In genomic region chr2:39851691-39852110, GRCh38 we compare ENCODE assay signal across 9 cellular contexts.
DNase-seq lines count a peak whose midpoint lies in the region; ATAC-seq, FAIRE-seq and TF ChIP-seq lines count a peak whose summit lies in the region.
"Had no signal": no experiment of that assay in that cellular context is flagged by ENCODE, and none has a peak within 500 bp of the region (broad histone marks: within the 10 kb centered on the region; RNA-seq: fewer than 3 reads in every experiment).

No MANE protein-coding gene starts in this region.

- DNase-seq in AG09319 (ENCODE audit: extremely low read depth, low read depth) (peak; percentile 48), GM19240 (ENCODE audit: insufficient read length, low spot score) (peak; percentile 4), GM12878 (ENCODE audit: low read depth, low spot score) (no peak), superior temporal gyrus (ENCODE audit: extremely low spot score) (peak; percentile 33), GM12892 (ENCODE audit: insufficient read length) (no peak)
- DNase-seq in CD8-positive, alpha-beta T cell: no peak
- no peak for DNase-seq in activated T-cell treated with anti-CD3 and anti-CD28 coated beads, Interleukin-2, amount 50 U/mL, for 4 hours

- no TSS peak for BruUV-seq in GM12878 (replicated peaks; lab: Mats Ljungman, UMichigan)

- H4K20me1 ChIP-seq in GM12878 (ENCODE audit: control insufficient read depth, insufficient read depth): no peaks in the 10 kb centered on the region

- H3K27ac ChIP-seq in GM12878 (ENCODE audit: control insufficient read depth, insufficient read depth): no peak overlapping the region
- H3K27ac ChIP-seq in CD8-positive, alpha-beta T cell (ENCODE audit: low read depth, low read length): no peak overlapping the region

- SMC1A ChIA-PET in GM12878 (lab: Charles Lee; ENCODE audit: uncharacterized antibody, unreplicated experiment): no interaction called here

- no peak overlapping the region for H2AFZ ChIP-seq in GM12878 (ENCODE audit: control insufficient read depth, low read depth, low read length)

- H3K27ac Mint-ChIP-seq in CD8-positive, alpha-beta T cell: no peak overlapping the region
- H3K27ac Mint-ChIP-seq: activated naive CD8-positive, alpha-beta T cell had no signal

- WGBS in GM12878 (ENCODE audit: insufficient coverage, insufficient replicate concordance, low lambda C conversion rate, missing lambda C conversion rate): 0% methylated on average over 2 of the region's 2 CpGs

- TF ChIP-seq RAD21 in GM12878 (IDR thresholded peaks at IDR 0.05; ENCODE audit: insufficient read depth, low read depth, low read length): 0 out of 2 replicates have a peak, but pooled peaks have one; percentile 3

- no peak; a peak in 1 of 4 replicates for TF ChIP-seq EP300 in GM12878 (IDR thresholded peaks at IDR 0.05; ENCODE audit: borderline replicate concordance in 1 of 2, control insufficient read depth in 1 of 2, low read depth in 2 of 2, low read length in 2 of 2)

- no peaks in the 10 kb centered on the region for H3K9me3 ChIP-seq in GM12878 (replicated peaks; ENCODE audit: control insufficient read depth, insufficient read depth, low read length)
- H3K9me3 ChIP-seq in CD8-positive, alpha-beta T cell (ENCODE audit: low read length): no peaks in the 10 kb centered on the region

- no peaks in the 10 kb centered on the region for H3K9me3 Mint-ChIP-seq in CD8-positive, alpha-beta T cell
- no peaks in the 10 kb centered on the region for H3K9me3 Mint-ChIP-seq in activated T-cell treated with anti-CD3 and anti-CD28 coated beads, Interleukin-2, amount 50 U/mL, for 4 hours

- H3K27me3 Mint-ChIP-seq in CD8-positive, alpha-beta T cell (ENCODE audit: low read depth): peaks cover 10% of the 10 kb centered on the region
- H3K27me3 Mint-ChIP-seq in activated T-cell treated with anti-CD3 and anti-CD28 coated beads, Interleukin-2, amount 50 U/mL, for 4 hours (ENCODE audit: low read depth): peaks cover 18% of the 10 kb centered on the region

- POLR2A ChIA-PET in GM12878 (lab: Charles Lee): interaction anchor here (0.6 kb wide), 1 partner anchor 1559 kb away, joined by 3 read pairs; no protein-coding TSS in a partner anchor
- POLR2A ChIA-PET in CD8-positive, alpha-beta T cell (lab: Charles Lee): no interaction called here

- RAD21 ChIA-PET in GM12878 (lab: Charles Lee; ENCODE audit: unreplicated experiment): interaction anchor here (0.8 kb wide), 1 partner anchor 14 kb away, joined by 3 read pairs; no protein-coding TSS in a partner anchor

- in situ Hi-C loops in GM12878 (cut with MboI): no loop called here

- peaks cover 10% of the 10 kb centered on the region for H3K4me1 Mint-ChIP-seq in CD8-positive, alpha-beta T cell (ENCODE audit: low read depth)
- peaks cover 1% of the 10 kb centered on the region for H3K4me1 Mint-ChIP-seq in activated T-cell treated with anti-CD3 and anti-CD28 coated beads, Interleukin-2, amount 50 U/mL, for 4 hours (ENCODE audit: low read depth)

- H3K36me3 ChIP-seq in GM12878 (ENCODE audit: control insufficient read depth in 2 of 2, insufficient read depth in 2 of 2, low read length in 1 of 2): no peaks in the 10 kb centered on the region
- no peaks in the 10 kb centered on the region for H3K36me3 ChIP-seq in CD8-positive, alpha-beta T cell (ENCODE audit: insufficient read depth, low read length)

- no peaks in the 10 kb centered on the region for H3K36me3 Mint-ChIP-seq in CD8-positive, alpha-beta T cell
- H3K36me3 Mint-ChIP-seq in activated T-cell treated with anti-CD3 and anti-CD28 coated beads, Interleukin-2, amount 50 U/mL, for 4 hours (ENCODE audit: insufficient read depth): no peaks in the 10 kb centered on the region
- H3K36me3 Mint-ChIP-seq: activated naive CD8-positive, alpha-beta T cell had no signal

- intact Hi-C loops in GM12878 (cut with micrococcal nuclease; ENCODE audit: unreplicated experiment): no loop called here
- intact Hi-C loops in CD8-positive, alpha-beta T cell (cut with DNase I, micrococcal nuclease): no loop called here

- TF ChIP-seq POLR2A in GM12878 (IDR thresholded peaks at IDR 0.05; ENCODE audit: low read depth, low read length) (no peak), GM12892 (IDR thresholded peaks at IDR 0.05; ENCODE audit: low read depth, low read length) (no peak)

- peak; percentile 81 for ATAC-seq in HG03159 (IDR thresholded peaks at IDR 0.05; ENCODE audit: unreplicated experiment)
- peak; percentile 55 for ATAC-seq in GM12878
- ATAC-seq in CD8-positive, alpha-beta T cell: no peak
- no peak for ATAC-seq in activated T-cell treated with anti-CD3 and anti-CD28 coated beads, Interleukin-2, amount 50 U/mL, for 4 hours

- H3K4me1 ChIP-seq in GM12878 (ENCODE audit: control insufficient read depth, insufficient read depth, low read length): peaks cover 8% of the 10 kb centered on the region
- no peaks in the 10 kb centered on the region for H3K4me1 ChIP-seq in CD8-positive, alpha-beta T cell (ENCODE audit: insufficient read depth, low read length)

- TF ChIP-seq CTCF in AG09319 (IDR thresholded peaks at IDR 0.05; ENCODE audit: low read depth, low read length) (peak; percentile 22), GM12878 (IDR thresholded peaks at IDR 0.05 in 2 of 3, conservative IDR thresholded peaks at IDR 0.05 in 1 of 3; ENCODE audit: control insufficient read depth in 2 of 3, extremely low read depth in 1 of 3, insufficient read depth in 1 of 3, low read depth in 3 of 3, low read length in 3 of 3) (no peak)
- no peak for TF ChIP-seq CTCF in CD8-positive, alpha-beta T cell (IDR thresholded peaks at IDR 0.05)

- no peaks in the 10 kb centered on the region for H3K27me3 ChIP-seq in GM12878 (replicated peaks in 1 of 2; ENCODE audit: control insufficient read depth in 2 of 2, insufficient read depth in 2 of 2, low read length in 1 of 2)
- no peaks in the 10 kb centered on the region for H3K27me3 ChIP-seq in CD8-positive, alpha-beta T cell (ENCODE audit: insufficient read depth, low read length)

- FAIRE-seq in GM12878 (lab: Jason Lieb, UNC): peak; percentile 49
- FAIRE-seq in GM12892 (lab: Jason Lieb, UNC): no peak

- no peak overlapping the region for H3K9ac ChIP-seq in GM12878 (ENCODE audit: control insufficient read depth, insufficient read depth, low read length)

- H3K4me3 Mint-ChIP-seq in CD8-positive, alpha-beta T cell: no peak overlapping the region
- H3K4me3 Mint-ChIP-seq in activated T-cell treated with anti-CD3 and anti-CD28 coated beads, Interleukin-2, amount 50 U/mL, for 4 hours: no peak overlapping the region
- H3K4me3 Mint-ChIP-seq: activated naive CD8-positive, alpha-beta T cell had no signal

- CTCF ChIA-PET in GM12878 (lab: Yijun Ruan, JAX): interaction anchor here (1.2 kb wide), 1 partner anchor 14 kb away, joined by 6 read pairs; no protein-coding TSS in a partner anchor
- CTCF ChIA-PET in CD8-positive, alpha-beta T cell (lab: Charles Lee): no interaction called here

- no peak overlapping the region; the same call in 1 of the 2 replicates for H3K4me2 ChIP-seq in GM12878 (ENCODE audit: control insufficient read depth, insufficient read depth)

- H3K79me2 ChIP-seq in GM12878 (ENCODE audit: control insufficient read depth, insufficient read depth, low read length): no peaks in the 10 kb centered on the region

- no peak overlapping the region for H3K4me3 ChIP-seq in GM12878
- no peak overlapping the region for H3K4me3 ChIP-seq in CD8-positive, alpha-beta T cell (ENCODE audit: low read depth, low read length)

TF ChIP-seq in GM12878, 131 proteins besides CTCF, POLR2A, EP300 and RAD21:
- no peak for TF ChIP-seq FOS (IDR thresholded peaks at IDR 0.05; ENCODE audit: borderline replicate concordance, extremely low read depth, insufficient read length)
- peak; percentile 50; the same call in 1 of the 2 replicates for TF ChIP-seq SPI1 (IDR thresholded peaks at IDR 0.05; ENCODE audit: borderline replicate concordance, insufficient read depth, low read depth, low read length)
- no peak for TF ChIP-seq RB1 (IDR thresholded peaks at IDR 0.05; ENCODE audit: borderline replicate concordance)
- 0 out of 2 replicates have a peak, but pooled peaks have one; percentile 59 for TF ChIP-seq TCF12 (IDR thresholded peaks at IDR 0.05; ENCODE audit: low read depth, low read length)
- peak; percentile 70 for TF ChIP-seq RUNX3 (IDR thresholded peaks at IDR 0.05; ENCODE audit: low read length)
- TF ChIP-seq SUZ12 (IDR thresholded peaks at IDR 0.05; ENCODE audit: unreplicated experiment): no peak
- no peak for TF ChIP-seq E4F1 (IDR thresholded peaks at IDR 0.05; ENCODE audit: borderline replicate concordance, partially characterized antibody)
- TF ChIP-seq TCF3 (IDR thresholded peaks at IDR 0.05; ENCODE audit: borderline replicate concordance, insufficient read depth, low read depth, low read length): peak; percentile 45; the same call in 1 of the 2 replicates
- TF ChIP-seq IKZF1 (conservative IDR thresholded peaks at IDR 0.05): peak; percentile 38; the same call in 1 of the 2 replicates
- peak; percentile 67 for TF ChIP-seq NR2F1 (conservative IDR thresholded peaks at IDR 0.05)
- 0 out of 4 replicates have a peak, but pooled peaks of 1 of the 2 experiments have one; percentile 16 for TF ChIP-seq BHLHE40 (IDR thresholded peaks at IDR 0.05; ENCODE audit: borderline replicate concordance in 1 of 2, low read depth in 2 of 2, low read length in 1 of 2)
- 0 out of 2 replicates have a peak, but pooled peaks have one; percentile 24 for TF ChIP-seq BCL11A (IDR thresholded peaks at IDR 0.05; ENCODE audit: low read depth, low read length)

Comparison
In these comparisons a context has a peak if more than half of its experiments do, and no peak if none do; other contexts are left out.
1. DNase-seq: peak in AG09319 (single experiment), GM19240 (single experiment) and superior temporal gyrus (single experiment); none in GM12878 (single experiment), CD8-positive, alpha-beta T cell (0 of 7), activated T-cell treated with anti-CD3 and anti-CD28 coated beads, Interleukin-2, amount 50 U/mL, for 4 hours (single experiment) and GM12892 (single experiment).
2. ATAC-seq: peak in HG03159 (single experiment) and GM12878 (single experiment); none in CD8-positive, alpha-beta T cell (single experiment) and activated T-cell treated with anti-CD3 and anti-CD28 coated beads, Interleukin-2, amount 50 U/mL, for 4 hours (0 of 2).